In the genomic region with DNA sequence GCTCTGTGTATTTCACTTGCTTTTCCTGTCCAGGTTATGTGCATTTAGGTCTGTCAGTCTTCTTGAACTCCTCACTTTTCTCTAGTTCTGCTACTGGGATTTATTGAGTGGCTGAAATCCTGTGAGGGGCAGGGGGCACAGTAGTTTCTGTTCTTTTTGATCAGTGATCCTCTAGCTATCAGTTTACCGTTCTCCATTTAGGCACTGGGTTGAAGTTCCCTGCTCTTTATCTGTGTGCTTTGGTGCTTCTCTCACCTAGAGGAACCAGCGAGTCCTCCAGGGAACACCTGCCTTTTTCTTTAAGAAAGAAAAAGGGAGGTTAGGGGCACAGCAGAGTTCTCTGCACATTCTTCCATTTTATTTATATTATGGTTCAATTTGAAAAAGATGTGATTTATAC, we compare ENCODE assay signal across 16 cellular contexts.
DNase-seq lines count a peak whose midpoint lies in the region; ATAC-seq and TF ChIP-seq lines count a peak whose summit lies in the region.
"Had no signal": no experiment of that assay in that cellular context is flagged by ENCODE, and none has a peak within 500 bp of the region (broad histone marks: within the 10 kb centered on the region; RNA-seq: fewer than 3 reads in every experiment).

No MANE protein-coding gene starts in this region.

- H3K9me3 ChIP-seq in OCI-LY3 (ENCODE audit: insufficient read depth, low read length) (no peaks in the 10 kb centered on the region), endocrine pancreas (ENCODE audit: control insufficient read depth, low read length) (no peaks in the 10 kb centered on the region)
- H3K9me3 ChIP-seq in CD4-positive, alpha-beta memory T cell (ENCODE audit: control insufficient read depth in 1 of 2, low read length in 2 of 2), result no peaks in the 10 kb centered on the region
- H3K9me3 ChIP-seq: BE2C, HAP-1 had no signal

- TF ChIP-seq CTCF in OCI-LY3 (IDR thresholded peaks at IDR 0.05; ENCODE audit: low read depth, low read length), result no peak
- no peak for TF ChIP-seq CTCF in nephron progenitor cell (IDR thresholded peaks at IDR 0.05)

- peak overlapping the region; percentile 66 for H3K27ac Mint-ChIP-seq in nephron progenitor cell
- no peak overlapping the region for H3K27ac Mint-ChIP-seq in CD4-positive, alpha-beta memory T cell
- H3K27ac Mint-ChIP-seq: CD4-positive, alpha-beta T cell had no signal

- H3K9ac ChIP-seq in OCI-LY3 (ENCODE audit: low read length), result no peak overlapping the region
- no peak overlapping the region for H3K9ac ChIP-seq in endocrine pancreas (ENCODE audit: control insufficient read depth, insufficient read depth, low read length)

- no peaks in the 10 kb centered on the region for H3K9me3 Mint-ChIP-seq in nephron progenitor cell
- peaks cover 0 to 3% (median 0%) of the 10 kb centered on the region in 8 donors for H3K9me3 Mint-ChIP-seq in CD4-positive, alpha-beta memory T cell
- H3K9me3 Mint-ChIP-seq: CD4-positive, alpha-beta T cell had no signal

- H3K27ac ChIP-seq in OCI-LY3 (ENCODE audit: low read length), result no peak overlapping the region
- no peak overlapping the region for H3K27ac ChIP-seq in CD4-positive, alpha-beta memory T cell (ENCODE audit: low read depth, low read length)
- H3K27ac ChIP-seq: C4-2B had no signal

- CTCF ChIA-PET in CD4-positive, alpha-beta memory T cell (lab: Charles Lee; ENCODE audit: partially characterized antibody), result no interaction called here

- no peaks in the 10 kb centered on the region for H3K36me3 ChIP-seq in OCI-LY3 (replicated peaks; ENCODE audit: low read depth, low read length)
- H3K36me3 ChIP-seq in endocrine pancreas (ENCODE audit: control insufficient read depth, insufficient read depth, low read length), result no peaks in the 10 kb centered on the region
- H3K36me3 ChIP-seq in CD4-positive, alpha-beta memory T cell (ENCODE audit: insufficient read depth, low read length), result no peaks in the 10 kb centered on the region
- H3K36me3 ChIP-seq: BE2C, HAP-1 had no signal

- peaks cover 5% of the 10 kb centered on the region for H3K27me3 Mint-ChIP-seq in nephron progenitor cell (ENCODE audit: low read depth, poor library complexity)
- H3K27me3 Mint-ChIP-seq in CD4-positive, alpha-beta memory T cell, result no peaks in the 10 kb centered on the region
- H3K27me3 Mint-ChIP-seq: CD4-positive, alpha-beta T cell had no signal

- H3K4me3 Mint-ChIP-seq in nephron progenitor cell, result no peak overlapping the region
- H3K4me3 Mint-ChIP-seq in CD4-positive, alpha-beta memory T cell, result no peak overlapping the region
- H3K4me3 Mint-ChIP-seq: CD4-positive, alpha-beta T cell had no signal

- intact Hi-C loops in CD4-positive, alpha-beta memory T cell (cut with micrococcal nuclease), result no loop called here

- H4K20me1 ChIP-seq in OCI-LY3 (ENCODE audit: insufficient read depth, low read length), result no peaks in the 10 kb centered on the region

- POLR2A ChIA-PET in CD4-positive, alpha-beta memory T cell (lab: Charles Lee; ENCODE audit: partially characterized antibody), result no interaction called here

- no peak for ATAC-seq in HG02759 (IDR thresholded peaks at IDR 0.05; ENCODE audit: unreplicated experiment)
- ATAC-seq: K562 had no signal

- no peaks in the 10 kb centered on the region for H3K36me3 Mint-ChIP-seq in nephron progenitor cell (ENCODE audit: low read depth)
- H3K36me3 Mint-ChIP-seq in CD4-positive, alpha-beta memory T cell, result no peaks in the 10 kb centered on the region

- H3K79me2 ChIP-seq in OCI-LY3 (ENCODE audit: low read length), result no peaks in the 10 kb centered on the region

- H3K4me2 ChIP-seq in OCI-LY3 (ENCODE audit: low read length), result no peak overlapping the region

- DNase-seq in nephron progenitor cell, result no peak
- DNase-seq in AG20443 (ENCODE audit: low spot score), result no peak
- DNase-seq in SK-N-DZ (ENCODE audit: low spot score), result no peak
- no peak for DNase-seq in CD4-positive, alpha-beta memory T cell
- DNase-seq: BE2C; CD4-positive, alpha-beta T cell; DMS79 treated with DMSO at 0.1 percent for 48 hours; GF-D8; GOT3; IMR-90 had no signal

- H3K27me3 ChIP-seq in OCI-LY3 (ENCODE audit: low read depth, low read length), result no peaks in the 10 kb centered on the region
- H3K27me3 ChIP-seq in endocrine pancreas (ENCODE audit: control insufficient read depth, insufficient read depth, low read length), result no peaks in the 10 kb centered on the region
- H3K27me3 ChIP-seq in CD4-positive, alpha-beta memory T cell (ENCODE audit: insufficient read depth, low read length), result no peaks in the 10 kb centered on the region
- H3K27me3 ChIP-seq: BE2C had no signal

- H3K4me1 Mint-ChIP-seq in nephron progenitor cell, result peaks cover 20% of the 10 kb centered on the region
- H3K4me1 Mint-ChIP-seq in CD4-positive, alpha-beta memory T cell, result no peaks in the 10 kb centered on the region

- H2AFZ ChIP-seq in OCI-LY3 (ENCODE audit: low read depth, low read length), result peak overlapping the region; percentile 28; the same call in 1 of the 2 replicates

- no peaks in the 10 kb centered on the region for H3K4me1 ChIP-seq in OCI-LY3 (ENCODE audit: low read length)
- H3K4me1 ChIP-seq in endocrine pancreas (ENCODE audit: control insufficient read depth, insufficient read depth, low read length), result peaks cover 5% of the 10 kb centered on the region
- no peaks in the 10 kb centered on the region for H3K4me1 ChIP-seq in CD4-positive, alpha-beta memory T cell (ENCODE audit: insufficient read depth, low read length)
- H3K4me1 ChIP-seq: BE2C, HAP-1 had no signal

- H3K4me3 ChIP-seq in OCI-LY3 (ENCODE audit: low read length), result no peak overlapping the region
- peak overlapping the region; percentile 10 for H3K4me3 ChIP-seq in endocrine pancreas (ENCODE audit: control insufficient read depth, insufficient read depth, low read length)
- H3K4me3 ChIP-seq in CD4-positive, alpha-beta memory T cell (ENCODE audit: low read length in 2 of 2), result no peak overlapping the region
- H3K4me3 ChIP-seq: HAP-1, K562 had no signal
